In genomic region chr3:194396897-194397756, GRCh38 we compare ENCODE assay signal across 8 cellular contexts. TPM values are rescaled to one million over a fixed set of nuclear protein-coding genes. Genes with fewer than 3 reads are reported as not detected.
A peak's percentile ranks its signal among the peaks of the same experiment; 100 is the strongest.
DNase-seq lines count a peak whose midpoint lies in the region; ATAC-seq and TF ChIP-seq lines count a peak whose summit lies in the region.

No MANE protein-coding gene starts in this region.

- H3K4me1 Mint-ChIP-seq in HFFc6 (ENCODE audit: low read depth) = peaks cover 4% of the 10 kb centered on the region; the same call in 1 of the 2 replicates

- H2AFZ ChIP-seq in neural cell (ENCODE audit: low read depth, low read length) = no peak overlapping the region

- no peak for TF ChIP-seq RAD21 in neural cell (conservative IDR thresholded peaks at IDR 0.05)

- no peak for DNase-seq in NT2/D1 (ENCODE audit: low read depth, low spot score)
- peak; percentile 35 for DNase-seq in central memory CD4-positive, alpha-beta T cell
- no peak for DNase-seq in NCI-H146 treated with DMSO at 0.1 percent for 48 hours (lab: John Stamatoyannopoulos, UW; ENCODE audit: unreplicated experiment)
- no peak for DNase-seq in HFFc6

- no peak for ATAC-seq in GM21526 (IDR thresholded peaks at IDR 0.05; ENCODE audit: low FRiP score, unreplicated experiment)
- ATAC-seq in HG03039 (IDR thresholded peaks at IDR 0.05; ENCODE audit: unreplicated experiment) = no peak

- no peaks in the 10 kb centered on the region for H3K9me3 Mint-ChIP-seq in HFFc6

- H3K79me2 ChIP-seq in DOHH2 (ENCODE audit: control insufficient read depth, low read length) = no peaks in the 10 kb centered on the region
- H3K79me2 ChIP-seq in neural cell (replicated peaks; ENCODE audit: insufficient read depth, low read length) = no peaks in the 10 kb centered on the region

- H3K27me3 ChIP-seq in DOHH2 (ENCODE audit: control insufficient read depth, low read length) (peaks cover 49% of the 10 kb centered on the region), NT2/D1 (ENCODE audit: insufficient read depth, insufficient read length) (no peaks in the 10 kb centered on the region), neural cell (ENCODE audit: insufficient read depth, low read depth, low read length) (peaks cover 36% of the 10 kb centered on the region)

- H3K27me3 Mint-ChIP-seq in HFFc6 (ENCODE audit: insufficient read depth) = peaks cover 26% of the 10 kb centered on the region

- no peaks in the 10 kb centered on the region for H3K9me3 ChIP-seq in DOHH2 (ENCODE audit: control insufficient read depth, insufficient read depth, low read length)
- H3K9me3 ChIP-seq in NT2/D1 (ENCODE audit: insufficient read depth, low read length) = no peaks in the 10 kb centered on the region
- H3K9me3 ChIP-seq in neural cell (ENCODE audit: low read length) = no peaks in the 10 kb centered on the region

- H3K4me2 ChIP-seq in DOHH2 (ENCODE audit: low read length) (peak overlapping the region; percentile 34; the same call in 1 of the 2 replicates), neural cell (ENCODE audit: low read length) (no peak overlapping the region)

- H3K9me2 ChIP-seq in DOHH2 (replicated peaks; ENCODE audit: control insufficient read depth, low read length) (no peaks in the 10 kb centered on the region), neural cell (ENCODE audit: insufficient read depth, low read length) (no peaks in the 10 kb centered on the region)

- H4K20me1 ChIP-seq in DOHH2 (ENCODE audit: control insufficient read depth, insufficient read depth, low read depth, low read length) (no peaks in the 10 kb centered on the region), neural cell (ENCODE audit: insufficient read depth) (no peaks in the 10 kb centered on the region)

- H3K36me3 ChIP-seq in DOHH2 (ENCODE audit: control insufficient read depth, low read length) (no peaks in the 10 kb centered on the region), NT2/D1 (ENCODE audit: insufficient read depth, insufficient read length, low read length) (no peaks in the 10 kb centered on the region), neural cell (ENCODE audit: insufficient read depth, low read length) (no peaks in the 10 kb centered on the region)

- H3K4me1 ChIP-seq in DOHH2 (ENCODE audit: control insufficient read depth, low read length) = no peaks in the 10 kb centered on the region; the same call in 1 of the 2 replicates
- H3K4me1 ChIP-seq in NT2/D1 (ENCODE audit: insufficient read depth, insufficient read length) = peaks cover 15% of the 10 kb centered on the region

- TF ChIP-seq EP300 in neural cell (conservative IDR thresholded peaks at IDR 0.05; ENCODE audit: poor library complexity, severe bottlenecking) = no peak

- no peaks in the 10 kb centered on the region for H3K36me3 Mint-ChIP-seq in HFFc6 (ENCODE audit: low read depth)

- TF ChIP-seq CTCF in DOHH2 (IDR thresholded peaks at IDR 0.05; ENCODE audit: low read depth, low read length, poor library complexity, severe bottlenecking) (no peak), neural cell (IDR thresholded peaks at IDR 0.05; ENCODE audit: poor library complexity, severe bottlenecking) (no peak), HFFc6 (IDR thresholded peaks at IDR 0.05) (no peak)

- H3K27ac Mint-ChIP-seq in HFFc6 = no peak overlapping the region

- H3F3A ChIP-seq in DOHH2 (ENCODE audit: control insufficient read depth, insufficient read depth) (no peaks in the 10 kb centered on the region; the same call in 1 of the 2 replicates), neural cell (ENCODE audit: insufficient read depth, low read length, poor library complexity, severe bottlenecking) (no peaks in the 10 kb centered on the region)

- no peak overlapping the region for H3K4me3 Mint-ChIP-seq in HFFc6

- peak overlapping the region; percentile 46 for H3K9ac ChIP-seq in NT2/D1 (ENCODE audit: insufficient read length, low read depth)
- H3K9ac ChIP-seq in neural cell (ENCODE audit: low read length) = no peak overlapping the region

- H3K27ac ChIP-seq in DOHH2 (ENCODE audit: low read depth, low read length) = no peak overlapping the region
- no peak overlapping the region for H3K27ac ChIP-seq in neural cell (ENCODE audit: low read length)

- no peak overlapping the region for H3K4me3 ChIP-seq in DOHH2 (ENCODE audit: low read length)
- H3K4me3 ChIP-seq in NT2/D1 (ENCODE audit: insufficient read length, low read depth) = no peak overlapping the region
- H3K4me3 ChIP-seq in neural cell (ENCODE audit: low read length) = peak overlapping the region; percentile 51

TF ChIP-seq in neural cell, 6 proteins besides CTCF, POLR2A, EP300 and RAD21:
- no peak for TF ChIP-seq EZH2 (IDR thresholded peaks at IDR 0.05; ENCODE audit: borderline replicate concordance, insufficient read depth, low read length, poor library complexity, severe bottlenecking)
- TF ChIP-seq SMC3 (conservative IDR thresholded peaks at IDR 0.05; ENCODE audit: poor library complexity) = no peak
- TF ChIP-seq MXI1 (conservative IDR thresholded peaks at IDR 0.05; ENCODE audit: poor library complexity, severe bottlenecking) = no peak
- TF ChIP-seq REST (IDR thresholded peaks at IDR 0.05; ENCODE audit: borderline replicate concordance) = no peak
- no peak for TF ChIP-seq TAF1 (IDR thresholded peaks at IDR 0.05; ENCODE audit: low read depth)
- no peak for TF ChIP-seq POLR2AphosphoS5 (IDR thresholded peaks at IDR 0.05)

RNA-seq across cellular contexts. Expression of gene GP5, which starts 1.9 kb away (rescaled TPM):
- polyA plus RNA-seq in neural cell = 0.14 and 0.16 TPM in 2 replicates
- 0.35 and 0.49 TPM in 2 replicates for polyA minus RNA-seq in neural cell
- total RNA-seq in HFFc6 (2021; fragmentation: NEBNext Ultra II Directional; extraction: Animal tissue kit (Norgen Biotek cat#: 25700)) = under 1 TPM in 1 of 6 experiments, not detected in 5; 0.05 TPM

RNA-seq across cellular contexts. Expression of gene LRRC15, which starts 27.6 kb away (rescaled TPM):
- polyA plus RNA-seq in neural cell = not detected in 2 replicates
- polyA minus RNA-seq in neural cell = not detected in 2 replicates
- 100 to 1,000 TPM; 130 to 211 (median 176) TPM for total RNA-seq in HFFc6 (2021; fragmentation: NEBNext Ultra II Directional; extraction: Animal tissue kit (Norgen Biotek cat#: 25700))

RNA-seq across cellular contexts. Expression of gene CPN2, which starts 46.0 kb away (rescaled TPM):
- not detected in 2 replicates for polyA plus RNA-seq in neural cell
- not detected in 2 replicates for polyA minus RNA-seq in neural cell
- under 1 TPM; 0.24 to 0.56 (median 0.35) TPM for total RNA-seq in HFFc6 (2021; fragmentation: NEBNext Ultra II Directional; extraction: Animal tissue kit (Norgen Biotek cat#: 25700))
